Comparison of ENCODE assay signal across 8 cellular contexts in the genomic region with DNA sequence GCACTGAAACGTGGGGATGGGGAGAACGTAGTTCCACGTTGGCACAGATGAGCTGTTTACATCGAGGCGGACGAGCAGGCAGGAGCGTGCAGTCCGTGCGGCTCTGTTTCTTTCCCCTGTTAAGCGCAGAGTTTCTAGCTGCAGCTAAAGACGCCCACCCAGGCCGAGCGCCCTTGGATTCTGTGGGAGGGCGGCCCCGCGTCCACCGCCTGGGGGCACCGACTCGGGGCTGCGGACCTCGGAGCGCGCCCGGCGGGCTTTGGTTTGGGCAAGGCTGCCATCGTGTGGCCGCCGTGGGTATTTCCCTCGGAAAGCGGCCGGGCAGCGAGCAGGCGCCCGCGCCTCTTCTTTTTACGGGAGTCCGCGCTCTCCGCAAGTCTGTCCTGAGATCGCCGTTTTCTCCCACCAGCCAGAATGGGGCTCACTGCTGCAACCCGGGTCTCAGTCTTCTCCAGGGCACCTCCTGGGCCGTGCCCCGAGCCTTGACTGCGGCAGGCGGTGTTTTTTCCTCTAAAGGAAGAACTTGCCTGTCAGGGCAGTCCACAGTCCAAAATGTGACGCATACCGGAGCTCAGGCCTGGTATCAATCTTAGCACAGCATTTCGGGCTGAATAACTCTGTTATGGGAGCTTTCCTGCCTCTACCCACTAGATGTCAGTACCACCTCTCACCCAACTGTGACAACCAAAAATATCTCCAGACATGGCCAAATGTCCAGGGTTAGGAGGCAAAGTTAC.
DNase-seq lines count a peak whose midpoint lies in the region; ATAC-seq, FAIRE-seq and TF ChIP-seq lines count a peak whose summit lies in the region.

No MANE protein-coding gene starts in this region.

- no peaks in the 10 kb centered on the region for H3K9me3 Mint-ChIP-seq in CD4-positive, CD25-positive, alpha-beta regulatory T cell
- H3K9me3 Mint-ChIP-seq in activated naive CD4-positive, alpha-beta T cell treated with anti-CD3 and anti-CD28 coated beads, Interleukin-2, amount 50 U/mL, for 72 hours: no peaks in the 10 kb centered on the region

- peak overlapping the region in 1 of 3 donors; percentile 44 for H3K27ac Mint-ChIP-seq in CD4-positive, CD25-positive, alpha-beta regulatory T cell
- H3K27ac Mint-ChIP-seq in activated naive CD4-positive, alpha-beta T cell treated with anti-CD3 and anti-CD28 coated beads, Interleukin-2, amount 50 U/mL, for 72 hours: no peak overlapping the region

- peak; percentile 8 to 40 (median 40) for DNase-seq in CD4-positive, CD25-positive, alpha-beta regulatory T cell
- DNase-seq in SHP77 treated with DMSO at 0.1 percent for 48 hours (lab: John Stamatoyannopoulos, UW) (peak; percentile 13), Right ventricle myocardium inferior (ENCODE audit: missing footprints) (peak; percentile 89), pancreas (peak; percentile 44 to 92 (median 77)), transverse colon (peak; percentile 68)
- DNase-seq in activated naive CD4-positive, alpha-beta T cell treated with anti-CD3 and anti-CD28 coated beads, Interleukin-2, amount 50 U/mL, for 72 hours (ENCODE audit: low spot score in 2 of 2): peak; percentile 69 to 83

- no peaks in the 10 kb centered on the region for H3K9me3 ChIP-seq in CD4-positive, CD25-positive, alpha-beta regulatory T cell (ENCODE audit: control insufficient read depth in 2 of 2, low read length in 2 of 2)
- H3K9me3 ChIP-seq in pancreas (no peaks in the 10 kb centered on the region), transverse colon (no peaks in the 10 kb centered on the region)

- no peaks in the 10 kb centered on the region for H3K36me3 ChIP-seq in CD4-positive, CD25-positive, alpha-beta regulatory T cell (ENCODE audit: control insufficient read depth, insufficient read depth, low read length)
- no peaks in the 10 kb centered on the region for H3K36me3 ChIP-seq in pancreas
- H3K36me3 ChIP-seq in transverse colon: no peaks in the 10 kb centered on the region

- FAIRE-seq in pancreas (lab: Jason Lieb, UNC): no peak

- 2% methylated on average over 48 to 49 of the region's 49 CpGs for WGBS in pancreas, 2 donors
- 0 to 5% methylated on average over 1 to 31 of the region's 49 CpGs for WGBS in transverse colon (ENCODE audit: low coverage in 1 of 2), 2 donors

- ATAC-seq in CD4-positive, CD25-positive, alpha-beta regulatory T cell (ENCODE audit: low read depth in 2 of 2): peak; percentile 44 to 45
- ATAC-seq in GM19328 (IDR thresholded peaks at IDR 0.05; ENCODE audit: unreplicated experiment) (peak; percentile 69), HG03432 (IDR thresholded peaks at IDR 0.05; ENCODE audit: unreplicated experiment) (peak; percentile 94), Right ventricle myocardium inferior (peak; percentile 83), pancreas (peak; percentile 91 to 97 (median 94))
- peak; percentile 82 to 87 for ATAC-seq in activated naive CD4-positive, alpha-beta T cell treated with anti-CD3 and anti-CD28 coated beads, Interleukin-2, amount 50 U/mL, for 72 hours

- H3K27me3 Mint-ChIP-seq in CD4-positive, CD25-positive, alpha-beta regulatory T cell: peaks cover 33% of the 10 kb centered on the region

- in situ Hi-C loops in transverse colon (cut with MboI; ENCODE audit: low pct_ligation_motif_present in 1 of 4, low pct_unique_long_range_greater_than_20kb in 1 of 4, low sequenced_read_pairs in 3 of 4): loop anchor here in 2 of 4 donors (5.0 to 25.0 kb wide), 2 partner anchors 121 to 634 kb away; no protein-coding TSS in a partner anchor

- H3K4me1 ChIP-seq in CD4-positive, CD25-positive, alpha-beta regulatory T cell (ENCODE audit: control insufficient read depth, insufficient read depth, low read length, poor library complexity, severe bottlenecking): no peaks in the 10 kb centered on the region
- no peaks in the 10 kb centered on the region for H3K4me1 ChIP-seq in pancreas
- peaks cover 0 to 7% (median 2%) of the 10 kb centered on the region in 4 donors for H3K4me1 ChIP-seq in transverse colon

- H3K27ac ChIP-seq in CD4-positive, CD25-positive, alpha-beta regulatory T cell (ENCODE audit: insufficient read depth, low read length, poor library complexity, severe bottlenecking): no peak overlapping the region
- H3K27ac ChIP-seq in pancreas (peak overlapping the region in 1 of 4 donors; percentile 16), transverse colon (peak overlapping the region in 3 of 4 donors; percentile 57 to 74 (median 64))

- peaks cover 2% of the 10 kb centered on the region for H3K27me3 ChIP-seq in CD4-positive, CD25-positive, alpha-beta regulatory T cell (ENCODE audit: control insufficient read depth, insufficient read depth, low read length)
- peaks cover 0 to 11% (median 0%) of the 10 kb centered on the region in 4 donors for H3K27me3 ChIP-seq in pancreas
- peaks cover 11% of the 10 kb centered on the region for H3K27me3 ChIP-seq in transverse colon

- intact Hi-C loops in Right ventricle myocardium inferior (cut with DNase I) (no loop called here), pancreas (cut with DNase I) (no loop called here), transverse colon (cut with DNase I; ENCODE audit: low total_unique reads) (no loop called here)

- H3K4me1 Mint-ChIP-seq in CD4-positive, CD25-positive, alpha-beta regulatory T cell: peaks cover 0 to 14% (median 3%) of the 10 kb centered on the region in 4 donors

- no peaks in the 10 kb centered on the region for H3K36me3 Mint-ChIP-seq in CD4-positive, CD25-positive, alpha-beta regulatory T cell
- H3K36me3 Mint-ChIP-seq in activated naive CD4-positive, alpha-beta T cell treated with anti-CD3 and anti-CD28 coated beads, Interleukin-2, amount 50 U/mL, for 72 hours: no peaks in the 10 kb centered on the region

- peak; percentile 81 to 90 (median 89) for TF ChIP-seq CTCF in pancreas (IDR thresholded peaks at IDR 0.05)
- peak; percentile 78 to 88 (median 84) for TF ChIP-seq CTCF in transverse colon (IDR thresholded peaks at IDR 0.05)

- no peak for TF ChIP-seq EP300 in transverse colon (IDR thresholded peaks at IDR 0.05; ENCODE audit: low read depth)

- no peak overlapping the region for H3K4me3 ChIP-seq in CD4-positive, CD25-positive, alpha-beta regulatory T cell (ENCODE audit: low read depth, low read length)
- H3K4me3 ChIP-seq in pancreas (peak overlapping the region in 2 of 4 donors; percentile 24 to 40), transverse colon (peak overlapping the region; percentile 16 to 48 (median 20))

- peak overlapping the region in 2 of 4 donors; percentile 39 to 59 for H3K4me3 Mint-ChIP-seq in CD4-positive, CD25-positive, alpha-beta regulatory T cell

- no peak for TF ChIP-seq POLR2A in transverse colon (IDR thresholded peaks at IDR 0.05)

Comparison
In these comparisons a context has a peak if more than half of its experiments do, and no peak if none do; other contexts are left out.
1. DNase-seq: peak in every context shown above with its lines; median percentile 89 in Right ventricle myocardium inferior; 77 in pancreas; 76 in activated naive CD4-positive, alpha-beta T cell treated with anti-CD3 and anti-CD28 coated beads, Interleukin-2, amount 50 U/mL, for 72 hours; 68 in transverse colon; 40 in CD4-positive, CD25-positive, alpha-beta regulatory T cell; 13 in SHP77 treated with DMSO at 0.1 percent for 48 hours.